Comparison of ENCODE assay signal across 1 cellular context in genomic region chr21:44701541-44701940, GRCh38.
TF ChIP-seq lines count a peak whose summit lies in the region.

No MANE protein-coding gene starts in this region.

TF ChIP-seq in WTC11, 78 proteins besides CTCF, POLR2A, EP300 and RAD21 (continued from another document):
- TF ChIP-seq ELF4 (CRISPR knock-in tag; IDR thresholded peaks at IDR 0.05; ENCODE audit: low read depth) (no peak), RELA (CRISPR knock-in tag; IDR thresholded peaks at IDR 0.05; ENCODE audit: borderline replicate concordance) (no peak), ZNF281 (CRISPR knock-in tag; IDR thresholded peaks at IDR 0.05) (no peak)
